In genomic region chr14:69726761-69727511, GRCh38 we compare ENCODE assay signal across 8 cellular contexts. TPM values are rescaled to one million over a fixed set of nuclear protein-coding genes. Genes with fewer than 3 reads are reported as not detected.
DNase-seq lines count a peak whose midpoint lies in the region; ATAC-seq, FAIRE-seq and TF ChIP-seq lines count a peak whose summit lies in the region.

No MANE protein-coding gene starts in this region.

- H2AFZ ChIP-seq in PC-3 (ENCODE audit: low read length): peak overlapping the region; percentile 89

- peak; percentile 99 for TF ChIP-seq CTCF in PC-3 (conservative IDR thresholded peaks at IDR 0.05; ENCODE audit: low read depth, low read length)
- peak; percentile 91 for TF ChIP-seq CTCF in fibroblast of mammary gland (conservative IDR thresholded peaks at IDR 0.05; ENCODE audit: control insufficient read depth, insufficient read depth, low read depth, low read length)
- TF ChIP-seq CTCF in natural killer cell (IDR thresholded peaks at IDR 0.05): peak; percentile 95

- intact Hi-C loops in PC-3 (cut with micrococcal nuclease): loop anchor here (1.0 to 2.0 kb wide), 4 partner anchors 64 to 192 kb away; no protein-coding TSS in a partner anchor
- intact Hi-C loops in natural killer cell (cut with micrococcal nuclease): loop anchor here (1.0 kb wide), 2 partner anchors 124 to 142 kb away; no protein-coding TSS in a partner anchor

- ATAC-seq in GM19452 (IDR thresholded peaks at IDR 0.05; ENCODE audit: unreplicated experiment): peak; percentile 96
- peak; percentile 96 for ATAC-seq in PC-3
- peak; percentile 90 to 95 (median 90) for ATAC-seq in natural killer cell

- H3K9me2 ChIP-seq in PC-3 (replicated peaks; ENCODE audit: low read length): no peaks in the 10 kb centered on the region

- H3K27me3 Mint-ChIP-seq in natural killer cell (ENCODE audit: low read depth in 2 of 2): no peaks in the 10 kb centered on the region

- H3K36me3 ChIP-seq in PC-3 (ENCODE audit: low read depth, low read length): no peaks in the 10 kb centered on the region

- H3K4me1 Mint-ChIP-seq in natural killer cell: peaks cover 39 to 42% of the 10 kb centered on the region in 2 donors

- POLR2A ChIA-PET in PC-3 (lab: Charles Lee; ENCODE audit: unreplicated experiment): no interaction called here

- no peaks in the 10 kb centered on the region for H3K79me2 ChIP-seq in PC-3 (ENCODE audit: low read length)

- H4K20me1 ChIP-seq in PC-3 (ENCODE audit: low read length): no peaks in the 10 kb centered on the region

- no peaks in the 10 kb centered on the region for H3K36me3 Mint-ChIP-seq in natural killer cell

- no TSS peak for BruUV-seq in PC-3 (replicated peaks; lab: Mats Ljungman, UMichigan)

- peak overlapping the region; percentile 46 for H3K9ac ChIP-seq in PC-3 (ENCODE audit: low read length)

- peak overlapping the region; percentile 87 for H3K4me2 ChIP-seq in PC-3 (ENCODE audit: low read length)

- H3K4me3 Mint-ChIP-seq in natural killer cell: peak overlapping the region; percentile 68

- no peaks in the 10 kb centered on the region for H3K9me3 Mint-ChIP-seq in natural killer cell

- H3K9me3 ChIP-seq in PC-3 (ENCODE audit: low read length): no peaks in the 10 kb centered on the region

- CTCF ChIA-PET in PC-3 (lab: Charles Lee): interaction anchor here (0.6 to 1.4 kb wide), 6 partner anchors 10 to 482 kb away, joined by 3 to 15 read pairs (median 4); no protein-coding TSS in a partner anchor

- no peak overlapping the region for H3K27ac ChIP-seq in PC-3 (ENCODE audit: low read length)

- H3F3A ChIP-seq in PC-3 (ENCODE audit: low read length, unreplicated experiment): no peaks in the 10 kb centered on the region

- DNase-seq in CMK (ENCODE audit: low read depth) (peak; percentile 34), HTR-8/SVneo (ENCODE audit: insufficient read length, low spot score) (peak; percentile 99), PC-3 (peak; percentile 82), fibroblast of mammary gland (ENCODE audit: low read depth) (peak; percentile 60), natural killer cell (peak; percentile 88)
- peak; percentile 71 to 78 for DNase-seq in activated T-helper 1 cell treated with anti-CD3 and anti-CD28 coated beads, Interleukin-2, amount 50 U/mL, for 16 hours (ENCODE audit: low read depth in 1 of 2, low spot score in 1 of 2)
- peak; percentile 56 to 85 (median 74) for DNase-seq in stimulated activated naive CD4-positive, alpha-beta T cell (lab: John Stamatoyannopoulos, UW)

- H3K27me3 ChIP-seq in PC-3 (ENCODE audit: low read length): no peaks in the 10 kb centered on the region

- H3K4me3 ChIP-seq in PC-3 (ENCODE audit: low read length) (peak overlapping the region; percentile 65), fibroblast of mammary gland (ENCODE audit: control insufficient read depth, low read depth, low read length) (peak overlapping the region; percentile 35)

- H3K27ac Mint-ChIP-seq in natural killer cell: peak overlapping the region; percentile 91

- FAIRE-seq in HTR-8/SVneo (lab: Jason Lieb, UNC): peak; percentile 98

- 0 out of 2 replicates have a peak, but pooled peaks cover 4% of the 10 kb centered on the region for H3K4me1 ChIP-seq in PC-3 (ENCODE audit: insufficient read depth, low read length)

RNA-seq across cellular contexts. Expression of gene SRSF5, which starts 40.0 kb away (rescaled TPM):
- total RNA-seq in PC-3 (2014; rRNA removed) (213 and 309 TPM in 2 replicates), natural killer cell (1,000 to 10,000 TPM; 1,327 to 1,669 (median 1,634) TPM)

Comparison
In these comparisons a context has a peak if more than half of its experiments do, and no peak if none do; other contexts are left out.
1. DNase-seq: peak in every context shown above with its lines; median percentile 99 in HTR-8/SVneo; 88 in natural killer cell; 82 in PC-3; 74 in activated T-helper 1 cell treated with anti-CD3 and anti-CD28 coated beads, Interleukin-2, amount 50 U/mL, for 16 hours; 74 in stimulated activated naive CD4-positive, alpha-beta T cell; 60 in fibroblast of mammary gland; 34 in CMK.